In the genomic region with DNA sequence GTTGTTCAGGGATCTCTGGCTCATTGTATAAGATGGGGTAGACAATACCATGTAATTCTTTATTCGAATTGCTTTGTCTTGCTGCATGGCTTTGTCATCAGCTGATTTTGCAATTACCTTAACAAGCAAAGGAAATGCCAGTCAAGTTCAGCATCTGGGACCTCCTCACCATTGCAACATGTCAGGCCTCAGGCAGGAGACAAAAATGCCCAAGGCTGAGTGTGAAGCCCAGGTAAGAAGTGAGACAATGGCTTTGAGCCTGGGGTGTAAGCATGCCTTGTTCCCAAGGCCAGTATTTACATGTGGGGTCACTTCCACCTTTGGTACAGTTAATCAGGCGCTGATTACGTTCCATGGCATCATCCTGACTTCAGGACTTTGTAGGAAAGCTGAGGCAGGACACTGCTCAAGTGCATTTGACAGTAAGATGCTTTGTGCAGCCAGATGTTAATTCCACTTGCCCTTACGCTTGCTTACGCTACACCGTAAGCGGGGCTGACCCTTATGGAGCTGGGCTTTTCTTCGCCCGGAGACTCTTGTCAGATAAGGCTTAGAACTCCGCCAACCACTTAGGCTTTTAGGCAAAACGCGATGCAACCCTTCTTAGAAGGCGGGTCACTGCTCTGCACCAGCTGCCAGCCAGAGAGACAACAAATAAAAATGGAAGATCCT, we compare ENCODE assay signal across 8 cellular contexts. TPM values are rescaled to one million over a fixed set of nuclear protein-coding genes. Genes with fewer than 3 reads are reported as not detected.
DNase-seq lines count a peak whose midpoint lies in the region; ATAC-seq, FAIRE-seq and TF ChIP-seq lines count a peak whose summit lies in the region.

No MANE protein-coding gene starts in this region.

- H2BK12ac ChIP-seq in H1 (ENCODE audit: low read depth, low read length), result peak overlapping the region; percentile 89

- H2AFZ ChIP-seq in H1 (ENCODE audit: low read length) (peak overlapping the region; percentile 79), neuron (ENCODE audit: low read depth, low read length) (peak overlapping the region; percentile 30)

- FAIRE-seq in H1 (lab: Jason Lieb, UNC), result no peak

- peak overlapping the region; percentile 92 for H2BK5ac ChIP-seq in H1 (ENCODE audit: low read depth, low read length)

- H3K79me1 ChIP-seq in H1 (ENCODE audit: low read depth, low read length), result peaks cover 3% of the 10 kb centered on the region; the same call in 1 of the 2 replicates

- H3K9me3 ChIP-seq in H1 (ENCODE audit: insufficient read depth in 2 of 2, low read depth in 1 of 2, low read length in 1 of 2), result no peaks in the 10 kb centered on the region
- no peaks in the 10 kb centered on the region for H3K9me3 ChIP-seq in neuron (ENCODE audit: low read length)

- TF ChIP-seq POLR2A in H1 (IDR thresholded peaks at IDR 0.05; ENCODE audit: control extremely low read depth in 1 of 2, low read depth in 2 of 2, low read length in 2 of 2), result no peak

- H3K36me3 ChIP-seq in H1 (ENCODE audit: control insufficient read depth in 2 of 4, insufficient read depth in 4 of 4, low read length in 3 of 4) (peaks cover 5 to 22% (median 7%) of the 10 kb centered on the region in 4 experiments; a peak in 7 of 8 replicates), neuron (ENCODE audit: insufficient read depth, low read length) (peaks cover 9% of the 10 kb centered on the region)

- TF ChIP-seq EP300 in H1 (IDR thresholded peaks at IDR 0.05; ENCODE audit: borderline replicate concordance in 1 of 2, low read depth in 2 of 2, low read length in 2 of 2), result no peak

- no peak for TF ChIP-seq RAD21 in H1 (IDR thresholded peaks at IDR 0.05 in 1 of 2, conservative IDR thresholded peaks at IDR 0.05 in 1 of 2; ENCODE audit: low read depth in 2 of 2, low read length in 2 of 2)

- H2AK5ac ChIP-seq in H1 (ENCODE audit: low read depth, low read length), result peak overlapping the region; percentile 66

- H2BK120ac ChIP-seq in H1 (replicated peaks; ENCODE audit: low read depth, low read length), result no peak overlapping the region

- no peak overlapping the region for H4K8ac ChIP-seq in H1 (ENCODE audit: extremely low read depth, insufficient read depth, low read length)

- POLR2A ChIA-PET in H1 (lab: Charles Lee; ENCODE audit: partially characterized antibody), result interaction anchor here (0.7 to 3.2 kb wide), 30 partner anchors 8 to 519 kb away, joined by 3 to 19 read pairs (median 4); a partner anchor contains a TSS

- H3K4me1 ChIP-seq in H1 (replicated peaks in 1 of 4; ENCODE audit: control insufficient read depth in 3 of 4, insufficient read depth in 4 of 4, low read length in 3 of 4) (peaks cover 10 to 23% (median 21%) of the 10 kb centered on the region in 4 experiments), neuron (ENCODE audit: insufficient read depth, low read length) (peaks cover 32% of the 10 kb centered on the region)

- WGBS in H1 (ENCODE audit: extremely low coverage in 1 of 2, insufficient coverage in 1 of 2, insufficient read length in 1 of 2, insufficient replicate concordance in 2 of 2, low coverage in 1 of 2, low lambda C conversion rate in 2 of 2, missing lambda C conversion rate in 1 of 2), 2 experiments, result 25% methylated on average over 13 of the region's 13 CpGs; no CpG with 5 or more reads in 1 of the 2 experiments

- H3K4me2 ChIP-seq in H1 (ENCODE audit: insufficient read depth in 1 of 2, low read depth in 2 of 2, low read length in 2 of 2), result peak overlapping the region; percentile 86 to 100

- H2BK15ac ChIP-seq in H1 (ENCODE audit: low read length), result peak overlapping the region; percentile 90

- no peak overlapping the region for H3K23ac ChIP-seq in H1 (ENCODE audit: insufficient read length)

- TF ChIP-seq CTCF in GM12864 (IDR thresholded peaks at IDR 0.05; ENCODE audit: low read depth, low read length, missing control alignments) (no peak), H1 (IDR thresholded peaks at IDR 0.05; ENCODE audit: control extremely low read depth in 1 of 3, insufficient read depth in 1 of 3, low read depth in 1 of 3, low read length in 3 of 3) (no peak)

- CTCF ChIA-PET in H1 (lab: Charles Lee; ENCODE audit: partially characterized antibody), result interaction anchor here (0.9 to 1.5 kb wide), 5 partner anchors 26 to 649 kb away, joined by 3 to 6 read pairs (median 3); no protein-coding TSS in a partner anchor

- H3K14ac ChIP-seq in H1 (ENCODE audit: insufficient read length), result peak overlapping the region; percentile 2

- H3K23me2 ChIP-seq in H1 (ENCODE audit: low read depth, low read length), result peaks cover 13% of the 10 kb centered on the region

- peak; percentile 12 for DNase-seq in GM12864 (ENCODE audit: low read depth)
- DNase-seq in NOMO-1 treated with DMSO at 0.1 percent for 48 hours (lab: John Stamatoyannopoulos, UW; ENCODE audit: unreplicated experiment), result peak; percentile 46
- no peak for DNase-seq in H1 (ENCODE audit: low read depth in 1 of 2, low spot score in 2 of 2)
- no peak for DNase-seq in NCI-H526 treated with DMSO at 0.1 percent for 48 hours (lab: John Stamatoyannopoulos, UW)
- DNase-seq in glomerular visceral epithelial cell (ENCODE audit: extremely low spot score), result no peak

- H3K9ac ChIP-seq in H1 (replicated peaks in 1 of 4; ENCODE audit: extremely low read depth in 1 of 4, low read depth in 3 of 4, low read length in 3 of 4), result peak overlapping the region in 3 of 4 experiments; percentile 25 to 77 (median 61); a peak in 6 of 7 replicates

- peak overlapping the region; percentile 50 for H3K4me3 ChIP-seq in GM12864 (ENCODE audit: low read depth, low read length)
- H3K4me3 ChIP-seq in H1 (ENCODE audit: extremely low read depth in 1 of 4, insufficient read depth in 2 of 4, low read depth in 3 of 4, low read length in 4 of 4), result peak overlapping the region; percentile 39 to 87 (median 46)
- H3K4me3 ChIP-seq in neuron (ENCODE audit: low read length), result peak overlapping the region; percentile 58

- peak overlapping the region; percentile 80 for H3K27ac ChIP-seq in H1 (ENCODE audit: low read depth, low read length)

- H3K56ac ChIP-seq in H1 (replicated peaks; ENCODE audit: insufficient read length, low read depth, low read length), result no peak overlapping the region

- H3K18ac ChIP-seq in H1 (ENCODE audit: extremely low read depth, low read length), result peak overlapping the region; percentile 86

- peak overlapping the region; percentile 26 for H4K5ac ChIP-seq in H1 (ENCODE audit: insufficient read length, low read depth, low read length)

- H4K20me1 ChIP-seq in H1 (replicated peaks in 1 of 2; ENCODE audit: control insufficient read depth in 1 of 2, insufficient read depth in 2 of 2, low read length in 2 of 2), result peaks cover 0 to 8% of the 10 kb centered on the region in 2 experiments

- ATAC-seq in HG03159 (IDR thresholded peaks at IDR 0.05; ENCODE audit: unreplicated experiment) (no peak), GM18520 (IDR thresholded peaks at IDR 0.05; ENCODE audit: unreplicated experiment) (no peak)

- H3K27me3 ChIP-seq in H1 (replicated peaks in 1 of 4; ENCODE audit: control insufficient read depth in 3 of 4, extremely low read depth in 1 of 4, insufficient read depth in 3 of 4, low read length in 3 of 4) (no peaks in the 10 kb centered on the region), neuron (ENCODE audit: insufficient read depth, low read length) (no peaks in the 10 kb centered on the region)

- peak overlapping the region; percentile 57 for H4K91ac ChIP-seq in H1 (replicated peaks; ENCODE audit: insufficient read length, low read length)

- peak overlapping the region; percentile 5 for H3K4ac ChIP-seq in H1 (replicated peaks; ENCODE audit: insufficient read length, low read depth, low read length)

- peak overlapping the region; percentile 57; the same call in 1 of the 2 replicates for H2BK20ac ChIP-seq in H1 (ENCODE audit: low read length)

- H3K79me2 ChIP-seq in H1 (ENCODE audit: control insufficient read depth in 1 of 2, insufficient read depth in 2 of 2, low read length in 2 of 2), result peaks cover 7 to 29% of the 10 kb centered on the region in 2 experiments

TF ChIP-seq in H1, 55 proteins besides CTCF, POLR2A, EP300 and RAD21:
- TF ChIP-seq HDAC6 (IDR thresholded peaks at IDR 0.05; ENCODE audit: low read depth, low read length), result no peak
- no peak for TF ChIP-seq TBP (IDR thresholded peaks at IDR 0.05; ENCODE audit: low read depth, low read length)
- TF ChIP-seq, protein P1, sequence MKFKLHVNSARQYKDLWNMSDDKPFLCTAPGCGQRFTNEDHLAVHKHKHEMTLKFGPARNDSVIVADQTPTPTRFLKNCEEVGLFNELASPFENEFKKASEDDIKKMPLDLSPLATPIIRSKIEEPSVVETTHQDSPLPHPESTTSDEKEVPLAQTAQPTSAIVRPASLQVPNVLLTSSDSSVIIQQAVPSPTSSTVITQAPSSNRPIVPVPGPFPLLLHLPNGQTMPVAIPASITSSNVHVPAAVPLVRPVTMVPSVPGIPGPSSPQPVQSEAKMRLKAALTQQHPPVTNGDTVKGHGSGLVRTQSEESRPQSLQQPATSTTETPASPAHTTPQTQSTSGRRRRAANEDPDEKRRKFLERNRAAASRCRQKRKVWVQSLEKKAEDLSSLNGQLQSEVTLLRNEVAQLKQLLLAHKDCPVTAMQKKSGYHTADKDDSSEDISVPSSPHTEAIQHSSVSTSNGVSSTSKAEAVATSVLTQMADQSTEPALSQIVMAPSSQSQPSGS (IDR thresholded peaks at IDR 0.05; ENCODE audit: low read length), result 0 out of 2 replicates have a peak, but pooled peaks have one; percentile 41
- peak; percentile 59; the same call in 1 of the 2 replicates for TF ChIP-seq CEBPB (IDR thresholded peaks at IDR 0.05; ENCODE audit: low read depth, low read length)
- TF ChIP-seq PHF8 (conservative IDR thresholded peaks at IDR 0.05; ENCODE audit: low read depth, low read length), result peak; percentile 12
- TF ChIP-seq SIN3A (conservative IDR thresholded peaks at IDR 0.05 in 1 of 2, IDR thresholded peaks at IDR 0.05 in 1 of 2; ENCODE audit: low read depth in 1 of 2, low read length in 2 of 2), result peak in 1 of 2 experiments; percentile 9; a peak in 1 of 4 replicates

RNA-seq across cellular contexts. Expression of a gene that starts 1.5 kb away (rescaled TPM):
- 24.0 and 24.8 TPM in 2 replicates for total RNA-seq in H1 (2021; fragmentation: NEBNext Ultra II Directional; extraction: Animal tissue kit (Norgen Biotek cat#: 25700))
- polyA plus RNA-seq in H1 (2011; rRNA removed), result 6.5 and 10.0 TPM in 2 replicates
- 9.4 TPM for polyA plus RNA-seq in H1 (2011; cell fraction: cytosol; rRNA removed)
- polyA plus RNA-seq in H1 (2011; cell fraction: nucleus; rRNA removed), result 7.4 TPM
- 4.8 to 10.0 TPM (median 7.4 TPM) in 4 replicates for polyA plus RNA-seq in H1 (2012, experiment 1 of 2)
- polyA plus RNA-seq in H1 (2012, experiment 2 of 2), result 0.91 TPM
- polyA plus RNA-seq in H1 (2013, experiment 1 of 2), result 10.0 TPM
- polyA plus RNA-seq in H1 (2013, experiment 2 of 2), result 8.9 TPM
- 69.6 and 81.3 TPM in 2 replicates for polyA minus RNA-seq in H1 (2011; rRNA and poly(A)+ RNA removed)
- polyA minus RNA-seq in H1 (2011; cell fraction: cytosol; rRNA and poly(A)+ RNA removed), result 28.8 TPM
- polyA minus RNA-seq in H1 (2011; cell fraction: nucleus; rRNA and poly(A)+ RNA removed), result 70.7 TPM

Comparison
In these comparisons a context has a peak if more than half of its experiments do, and no peak if none do; other contexts are left out.
1. DNase-seq: peak in GM12864 (single experiment) and NOMO-1 treated with DMSO at 0.1 percent for 48 hours (single experiment); none in H1 (0 of 2), NCI-H526 treated with DMSO at 0.1 percent for 48 hours (single experiment) and glomerular visceral epithelial cell (single experiment).
2. Peak in every context shown above with its lines, with median percentiles within 50 percentile points of each other: H3K4me3 ChIP-seq.